ENCODE assay signal across 20 cellular contexts in genomic region chr3:107897471-107898180, GRCh38.
DNase-seq lines count a peak whose midpoint lies in the region; ATAC-seq, FAIRE-seq and TF ChIP-seq lines count a peak whose summit lies in the region.
"Had no signal": no experiment of that assay in that cellular context is flagged by ENCODE, and none has a peak within 500 bp of the region (broad histone marks: within the 10 kb centered on the region; RNA-seq: fewer than 3 reads in every experiment).

No MANE protein-coding gene starts in this region.

- in situ Hi-C loops in mammary epithelial cell (cut with MboI; ENCODE audit: low sequenced_read_pairs in 2 of 2) = no loop called here

- H3K27ac ChIP-seq in mammary epithelial cell (ENCODE audit: insufficient read depth, low read depth, low read length) (no peak overlapping the region), ovary (no peak overlapping the region)
- H3K27ac ChIP-seq: ascending aorta, hepatocyte, left lung had no signal

- H3K4me1 Mint-ChIP-seq in MCF 10A (ENCODE audit: insufficient read depth, unreplicated experiment) = peaks cover 7% of the 10 kb centered on the region
- H3K4me1 Mint-ChIP-seq: naive B cell had no signal

- H3K9me3 ChIP-seq in mammary epithelial cell (replicated peaks; ENCODE audit: insufficient read depth, low read length) = no peaks in the 10 kb centered on the region
- no peaks in the 10 kb centered on the region for H3K9me3 ChIP-seq in ovary
- H3K9me3 ChIP-seq: ascending aorta, left lung had no signal

- dilution Hi-C loops in mammary epithelial cell (cut with HindIII; ENCODE audit: low sequenced_read_pairs) = no loop called here

- H3K27me3 ChIP-seq in mammary epithelial cell (ENCODE audit: insufficient read depth, low read length) (peaks cover 9% of the 10 kb centered on the region), ovary (no peaks in the 10 kb centered on the region)
- H3K27me3 ChIP-seq: ascending aorta had no signal

- no peak for TF ChIP-seq CTCF in mammary epithelial cell (conservative IDR thresholded peaks at IDR 0.05 in 1 of 2, IDR thresholded peaks at IDR 0.05 in 1 of 2; ENCODE audit: extremely low read depth in 1 of 2, insufficient read depth in 1 of 2, low read depth in 1 of 2, low read length in 2 of 2)
- no peak for TF ChIP-seq CTCF in MCF 10A (IDR thresholded peaks at IDR 0.05; ENCODE audit: unreplicated experiment)
- no peak for TF ChIP-seq CTCF in fibroblast of mammary gland (conservative IDR thresholded peaks at IDR 0.05; ENCODE audit: control insufficient read depth, insufficient read depth, low read depth, low read length)
- no peak for TF ChIP-seq CTCF in ovary (IDR thresholded peaks at IDR 0.05)

- 20% methylated on average over 5 of the region's 5 CpGs for WGBS in mammary epithelial cell (ENCODE audit: low coverage, missing lambda C conversion rate)
- 24 to 32% (median 29%) methylated on average over 5 of the region's 5 CpGs for WGBS in ovary, 3 donors

- no peaks in the 10 kb centered on the region for H3K79me2 ChIP-seq in mammary epithelial cell (ENCODE audit: insufficient read depth, low read length)
- H3K79me2 ChIP-seq: hepatocyte had no signal

- intact Hi-C loops in mammary epithelial cell (cut with micrococcal nuclease) (no loop called here), MCF 10A (cut with micrococcal nuclease) (no loop called here), ovary (cut with DNase I) (no loop called here)

- no peak overlapping the region for H3K9ac ChIP-seq in mammary epithelial cell (ENCODE audit: insufficient read depth, low read length)

- TF ChIP-seq EP300 in ovary (IDR thresholded peaks at IDR 0.05) = no peak

- no peak for FAIRE-seq in HTR-8/SVneo (lab: Jason Lieb, UNC)

- H3K27me3 Mint-ChIP-seq in MCF 10A (ENCODE audit: insufficient read depth, unreplicated experiment) = peaks cover 36% of the 10 kb centered on the region

- no peak overlapping the region for H3K4me3 Mint-ChIP-seq in MCF 10A (ENCODE audit: unreplicated experiment)
- H3K4me3 Mint-ChIP-seq: naive B cell; T-helper 2 cell treated with Interferon-gamma antibody and Interleukin-4, amounts not matched to agents 5 μg/mL and 100 μg/mL, for 36 hours had no signal

- H3K36me3 Mint-ChIP-seq in MCF 10A (ENCODE audit: insufficient read depth, unreplicated experiment) = no peaks in the 10 kb centered on the region
- H3K36me3 Mint-ChIP-seq: naive B cell had no signal

- no peak for ATAC-seq in GM21390 (IDR thresholded peaks at IDR 0.05; ENCODE audit: unreplicated experiment)
- ATAC-seq: left lung had no signal

- CTCF ChIA-PET in mammary epithelial cell (lab: Charles Lee; ENCODE audit: low non-redundant PET) (no interaction called here), MCF 10A (lab: Yijun Ruan, JAX) (interaction anchor here (0.6 to 1.3 kb wide), 2 partner anchors 580 kb away, joined by 3 read pairs; no protein-coding TSS in a partner anchor)

- H3K4me2 ChIP-seq in mammary epithelial cell (ENCODE audit: insufficient read depth, low read depth, low read length) = no peak overlapping the region
- H3K4me2 ChIP-seq: hepatocyte had no signal

- no peaks in the 10 kb centered on the region for H3K9me3 Mint-ChIP-seq in MCF 10A (ENCODE audit: unreplicated experiment)
- H3K9me3 Mint-ChIP-seq: naive B cell; T-helper 2 cell treated with Interferon-gamma antibody and Interleukin-4, amounts not matched to agents 5 μg/mL and 100 μg/mL, for 36 hours had no signal

- H3K36me3 ChIP-seq in mammary epithelial cell (ENCODE audit: insufficient read depth, low read length) (no peaks in the 10 kb centered on the region), ovary (no peaks in the 10 kb centered on the region)
- H3K36me3 ChIP-seq: ascending aorta, left lung had no signal

- DNase-seq in mammary epithelial cell (peak; percentile 33), MCF 10A (ENCODE audit: unreplicated experiment) (no peak), NCI-H146 treated with DMSO at 0.1 percent for 48 hours (lab: John Stamatoyannopoulos, UW; ENCODE audit: unreplicated experiment) (peak; percentile 69), fibroblast of mammary gland (ENCODE audit: low read depth) (peak; percentile 64), ovary (no peak), HTR-8/SVneo (ENCODE audit: insufficient read length, low spot score) (no peak)
- no peak for DNase-seq in stimulated activated naive CD4-positive, alpha-beta T cell treated with Interleukin-2 at 50 U/mL for 16 hours (lab: John Stamatoyannopoulos, UW)
- DNase-seq: activated CD4-positive, alpha-beta T cell treated with anti-CD3 and anti-CD28 coated beads for 1 hour; activated naive CD4-positive, alpha-beta T cell; cortex of kidney; GF-D8; left lung; naive B cell; NCI-H2029; NK-92 treated with Interleukin-12 subunit alpha and Interleukin-12 subunit beta, amount 100 ng/mL, for 24 hours; retina had no signal

- H3K27ac Mint-ChIP-seq in MCF 10A (ENCODE audit: low read depth, unreplicated experiment) = no peak overlapping the region
- H3K27ac Mint-ChIP-seq: naive B cell; T-helper 2 cell treated with Interferon-gamma antibody and Interleukin-4, amounts not matched to agents 5 μg/mL and 100 μg/mL, for 36 hours had no signal

- no peak for TF ChIP-seq POLR2A in ovary (IDR thresholded peaks at IDR 0.05)

- H3K4me3 ChIP-seq in mammary epithelial cell (replicated peaks in 1 of 3; ENCODE audit: insufficient read depth in 1 of 3, low read depth in 2 of 3, low read length in 3 of 3) (no peak overlapping the region), fibroblast of mammary gland (ENCODE audit: control insufficient read depth, low read depth, low read length) (no peak overlapping the region), ovary (no peak overlapping the region)
- H3K4me3 ChIP-seq: ascending aorta, hepatocyte, left lung had no signal

- H4K20me1 ChIP-seq in mammary epithelial cell (ENCODE audit: insufficient read depth, low read length) = no peaks in the 10 kb centered on the region

- no TSS peak for BruUV-seq in mammary epithelial cell (replicated peaks; lab: Mats Ljungman, UMichigan)
- no TSS peak for BruUV-seq in MCF 10A (replicated peaks; lab: Mats Ljungman, UMichigan)

- POLR2A ChIA-PET in MCF 10A (lab: Yijun Ruan, JAX) = interaction anchor here (0.8 kb wide), 1 partner anchor 72 kb away, joined by 3 read pairs; no protein-coding TSS in a partner anchor

- H2AFZ ChIP-seq in mammary epithelial cell (ENCODE audit: low read depth, low read length) = peak overlapping the region; percentile 25
- H2AFZ ChIP-seq: hepatocyte had no signal

- peaks cover 3% of the 10 kb centered on the region for H3K4me1 ChIP-seq in mammary epithelial cell (ENCODE audit: insufficient read depth, low read length)
- H3K4me1 ChIP-seq in ovary (ENCODE audit: insufficient read depth) = peaks cover 3% of the 10 kb centered on the region
- H3K4me1 ChIP-seq: ascending aorta, left lung had no signal

Comparison
In these comparisons a context has a peak if more than half of its experiments do, and no peak if none do; other contexts are left out.
1. DNase-seq: peak in mammary epithelial cell (single experiment), NCI-H146 treated with DMSO at 0.1 percent for 48 hours (single experiment) and fibroblast of mammary gland (single experiment); none in MCF 10A (single experiment), stimulated activated naive CD4-positive, alpha-beta T cell treated with Interleukin-2 at 50 U/mL for 16 hours (single experiment), ovary (0 of 5) and HTR-8/SVneo (single experiment).